Comparison of ENCODE assay signal across 21 cellular contexts in the genomic region with DNA sequence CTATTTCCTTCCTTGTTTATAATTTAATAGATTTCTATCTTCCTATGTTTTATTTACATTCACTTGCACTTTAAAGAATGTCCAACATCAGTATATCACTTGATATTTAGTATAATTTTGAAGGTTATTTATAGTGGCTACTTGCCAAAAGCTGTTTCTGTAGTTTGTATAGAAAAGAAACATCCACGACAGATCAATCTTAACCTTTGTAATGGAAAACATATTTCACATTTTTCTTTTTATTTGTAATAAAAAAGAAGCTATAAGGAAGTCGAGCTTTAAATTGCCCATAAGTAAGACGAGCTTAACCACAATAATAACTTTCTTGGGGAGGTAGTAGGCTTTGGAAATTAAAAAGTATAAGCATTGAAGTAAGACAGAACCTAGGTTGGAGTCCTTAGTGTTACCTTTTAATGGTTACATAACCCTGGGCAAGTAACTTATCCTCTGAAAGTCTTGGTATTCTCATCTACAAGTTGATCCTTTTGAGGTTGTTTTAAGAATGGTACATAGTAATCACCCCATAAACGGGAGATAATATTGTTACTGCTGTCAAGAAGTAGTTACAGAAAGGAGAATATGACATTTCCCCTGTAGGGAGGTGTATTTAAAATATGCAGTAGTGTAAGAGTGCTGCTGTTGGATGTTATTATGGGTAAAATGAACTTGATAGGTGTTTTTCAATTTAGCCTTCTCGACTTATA. TPM values are rescaled to one million over a fixed set of nuclear protein-coding genes. Genes with fewer than 3 reads are reported as not detected.
A peak's percentile ranks its signal among the peaks of the same experiment; 100 is the strongest.
DNase-seq lines count a peak whose midpoint lies in the region; ATAC-seq, FAIRE-seq and TF ChIP-seq lines count a peak whose summit lies in the region.
"Had no signal": no experiment of that assay in that cellular context is flagged by ENCODE, and none has a peak within 500 bp of the region (broad histone marks: within the 10 kb centered on the region; RNA-seq: fewer than 3 reads in every experiment).

No MANE protein-coding gene starts in this region.

- ATAC-seq in psoas muscle (no peak), GM18909 (IDR thresholded peaks at IDR 0.05; ENCODE audit: poor library complexity, unreplicated experiment) (no peak)
- ATAC-seq: activated T-helper 17 cell treated with anti-CD3 and anti-CD28 coated beads, Interleukin-2, amount 50 U/mL, for 72 hours had no signal

- no peaks in the 10 kb centered on the region for H3K9me1 ChIP-seq in endothelial cell of umbilical vein (replicated peaks; ENCODE audit: control insufficient read depth, extremely low read depth, insufficient read depth, low read length)

- POLR2A ChIA-PET in endothelial cell of umbilical vein (lab: Charles Lee): no interaction called here

- H3K27me3 ChIP-seq in ACC112 (ENCODE audit: insufficient read depth, low read length): no peaks in the 10 kb centered on the region
- H3K27me3 ChIP-seq in endothelial cell of umbilical vein (ENCODE audit: control insufficient read depth in 2 of 2, insufficient read depth in 2 of 2, low read length in 2 of 2): no peaks in the 10 kb centered on the region
- no peaks in the 10 kb centered on the region for H3K27me3 ChIP-seq in psoas muscle (ENCODE audit: insufficient read depth in 3 of 3, low read length in 2 of 3)
- H3K27me3 ChIP-seq in Karpas-422 (ENCODE audit: low read length): no peaks in the 10 kb centered on the region
- peaks cover 0 to 5% (median 0%) of the 10 kb centered on the region in 45 donors for H3K27me3 ChIP-seq in dorsolateral prefrontal cortex
- H3K27me3 ChIP-seq: BLaER1, body of pancreas, SJCRH30 had no signal

- peak overlapping the region; percentile 73 for H3K4me2 ChIP-seq in endothelial cell of umbilical vein (ENCODE audit: insufficient read depth, low read length)
- no peak overlapping the region for H3K4me2 ChIP-seq in Karpas-422 (ENCODE audit: low read depth, low read length, poor library complexity, severe bottlenecking)
- H3K4me2 ChIP-seq: BLaER1 had no signal

- no peak overlapping the region for H3K4me3 ChIP-seq in ACC112 (ENCODE audit: low read depth, low read length)
- no peak overlapping the region for H3K4me3 ChIP-seq in endothelial cell of umbilical vein (replicated peaks in 1 of 3; ENCODE audit: insufficient read depth in 1 of 3, low read depth in 1 of 3, low read length in 3 of 3)
- no peak overlapping the region for H3K4me3 ChIP-seq in psoas muscle
- H3K4me3 ChIP-seq in Karpas-422 (ENCODE audit: low read length): no peak overlapping the region
- H3K4me3 ChIP-seq in dorsolateral prefrontal cortex: no peak overlapping the region
- H3K4me3 ChIP-seq: BLaER1, body of pancreas, SJCRH30 had no signal

- WGBS in psoas muscle, 3 donors: 50 to 63% (median 58%) methylated on average over 5 of the region's 5 CpGs

- no peak for TF ChIP-seq POLR2A in endothelial cell of umbilical vein (IDR thresholded peaks at IDR 0.05; ENCODE audit: low read depth, low read length)

- no TSS peak for BruUV-seq in endothelial cell of umbilical vein (replicated peaks; lab: Mats Ljungman, UMichigan)

- H3K9ac ChIP-seq in endothelial cell of umbilical vein (replicated peaks; ENCODE audit: extremely low read depth, insufficient read depth, low read length) (no peak overlapping the region), Karpas-422 (ENCODE audit: low read length) (no peak overlapping the region)
- H3K9ac ChIP-seq: BLaER1 had no signal

- dilution Hi-C loops in endothelial cell of umbilical vein (cut with MboI; ENCODE audit: extremely low pct_ligation_motif_present, low sequenced_read_pairs): no loop called here

- H3K27ac ChIP-seq in ACC112 (ENCODE audit: low read depth, low read length): peak overlapping the region; percentile 87
- H3K27ac ChIP-seq in endothelial cell of umbilical vein (ENCODE audit: insufficient read depth, low read depth, low read length): peak overlapping the region; percentile 50
- H3K27ac ChIP-seq in psoas muscle: peak overlapping the region; percentile 57
- H3K27ac ChIP-seq in Karpas-422 (ENCODE audit: low read length): no peak overlapping the region
- H3K27ac ChIP-seq in dorsolateral prefrontal cortex: no peak overlapping the region
- H3K27ac ChIP-seq: BLaER1, WERI-Rb-1 had no signal

- H3K4me1 ChIP-seq in ACC112 (ENCODE audit: control insufficient read depth, insufficient read depth, low read length, unreplicated experiment): peaks cover 71% of the 10 kb centered on the region
- H3K4me1 ChIP-seq in endothelial cell of umbilical vein (ENCODE audit: control insufficient read depth, extremely low read depth, insufficient read depth, low read length): peaks cover 23% of the 10 kb centered on the region
- peaks cover 65% of the 10 kb centered on the region for H3K4me1 ChIP-seq in psoas muscle
- no peaks in the 10 kb centered on the region for H3K4me1 ChIP-seq in Karpas-422 (ENCODE audit: low read length)
- H3K4me1 ChIP-seq: body of pancreas had no signal

- H3K79me2 ChIP-seq in ACC112 (ENCODE audit: control insufficient read depth, insufficient read depth, low read length, unreplicated experiment) (no peaks in the 10 kb centered on the region), endothelial cell of umbilical vein (ENCODE audit: control insufficient read depth, insufficient read depth, low read length) (no peaks in the 10 kb centered on the region), Karpas-422 (ENCODE audit: low read length) (no peaks in the 10 kb centered on the region)

- no peak for FAIRE-seq in endothelial cell of umbilical vein (lab: Jason Lieb, UNC)
- FAIRE-seq: keratinocyte had no signal

- H4K20me1 ChIP-seq in endothelial cell of umbilical vein (replicated peaks; ENCODE audit: control insufficient read depth, extremely low read depth, insufficient read depth, low read length) (no peaks in the 10 kb centered on the region), Karpas-422 (ENCODE audit: insufficient read depth, low read depth, low read length) (no peaks in the 10 kb centered on the region)
- H4K20me1 ChIP-seq: BLaER1 had no signal

- intact Hi-C loops in endothelial cell of umbilical vein (cut with micrococcal nuclease) (loop anchor here (2.0 kb wide), 1 partner anchor 165 kb away; no protein-coding TSS in a partner anchor), psoas muscle (cut with DNase I) (no loop called here), dorsolateral prefrontal cortex (cut with DNase I) (no loop called here)

- H3K9me3 ChIP-seq in endothelial cell of umbilical vein (replicated peaks; ENCODE audit: control insufficient read depth, insufficient read depth, low read length) (no peaks in the 10 kb centered on the region), psoas muscle (no peaks in the 10 kb centered on the region), Karpas-422 (ENCODE audit: low read length) (no peaks in the 10 kb centered on the region)
- H3K9me3 ChIP-seq: body of pancreas had no signal

- peak; percentile 14 for DNase-seq in LoVo (ENCODE audit: low spot score)
- DNase-seq in endothelial cell of umbilical vein (ENCODE audit: low read depth, low spot score): peak; percentile 48
- no peak for DNase-seq in psoas muscle
- DNase-seq in NCI-H2171 treated with DMSO at 0.1 percent for 48 hours (lab: John Stamatoyannopoulos, UW): no peak
- DNase-seq in Karpas-422: no peak
- no peak for DNase-seq in dorsolateral prefrontal cortex
- DNase-seq: activated CD4-positive, alpha-beta T cell treated with anti-CD3 and anti-CD28 coated beads, Interleukin-2, amount 50 U/mL, for 1 hour; activated naive CD8-positive, alpha-beta T cell treated with anti-CD3 and anti-CD28 coated beads for 36 hours; body of pancreas; mesendoderm; nephron progenitor cell; SJCRH30; substantia nigra; T-helper 2 cell; WERI-Rb-1 had no signal

- no peaks in the 10 kb centered on the region for H3K9me2 ChIP-seq in Karpas-422 (replicated peaks; ENCODE audit: insufficient read depth, low read length)

- H3K36me3 ChIP-seq in ACC112 (ENCODE audit: insufficient read depth, low read length): peaks cover 4% of the 10 kb centered on the region; the same call in 1 of the 2 replicates
- no peaks in the 10 kb centered on the region for H3K36me3 ChIP-seq in endothelial cell of umbilical vein (ENCODE audit: control insufficient read depth in 2 of 2, extremely low read depth in 1 of 2, insufficient read depth in 2 of 2, low read length in 2 of 2)
- H3K36me3 ChIP-seq in psoas muscle (ENCODE audit: insufficient read depth in 1 of 2, low read depth in 1 of 2): peaks cover 0 to 1% of the 10 kb centered on the region in 2 donors
- H3K36me3 ChIP-seq in Karpas-422 (ENCODE audit: insufficient read depth, low read length): no peaks in the 10 kb centered on the region
- H3K36me3 ChIP-seq: BLaER1, SJCRH30, WERI-Rb-1 had no signal

- CTCF ChIA-PET in endothelial cell of umbilical vein (lab: Charles Lee): interaction anchor here (2.1 kb wide), 1 partner anchor 33 kb away, joined by 10 read pairs; a partner anchor contains a TSS

- TF ChIP-seq CTCF in endothelial cell of umbilical vein (IDR thresholded peaks at IDR 0.05; ENCODE audit: extremely low read depth in 1 of 2, insufficient read depth in 1 of 2, low read depth in 1 of 2, low read length in 2 of 2): no peak
- TF ChIP-seq CTCF in psoas muscle (IDR thresholded peaks at IDR 0.05): no peak
- no peak for TF ChIP-seq CTCF in dorsolateral prefrontal cortex (IDR thresholded peaks at IDR 0.05 in 54 of 56, conservative IDR thresholded peaks at IDR 0.05 in 2 of 56; ENCODE audit: low read depth in 1 of 56, partially characterized antibody in 56 of 56)

- H2AFZ ChIP-seq in ACC112 (ENCODE audit: low read length, unreplicated experiment) (no peak overlapping the region), endothelial cell of umbilical vein (ENCODE audit: low read depth, low read length) (no peak overlapping the region), Karpas-422 (ENCODE audit: low read length) (no peak overlapping the region)

TF ChIP-seq in endothelial cell of umbilical vein, 7 proteins besides CTCF, POLR2A, EP300 and RAD21 (continues in another document):
- TF ChIP-seq POLR2AphosphoS5 (IDR thresholded peaks at IDR 0.05; ENCODE audit: insufficient read depth, low read depth, low read length): no peak

RNA-seq across cellular contexts. Expression of a gene that starts 32.9 kb away (rescaled TPM):
- total RNA-seq in endothelial cell of umbilical vein (0.22 and 0.32 TPM in 2 replicates), psoas muscle (10 to 100 TPM; 12.0 to 39.2 (median 23.1) TPM), dorsolateral prefrontal cortex (10 to 100 TPM in 6 of 120 experiments, 1 to 10 TPM in 114; 1.7 to 15.7 (median 4.6) TPM)
- polyA plus RNA-seq in endothelial cell of umbilical vein (0.19 and 3.0 TPM in 2 replicates), psoas muscle (10 to 100 TPM in 1 of 3 donors, 1 to 10 TPM in 1, under 1 TPM in 1; 0.90 to 11.7 (median 4.9) TPM)
- polyA plus RNA-seq in endothelial cell of umbilical vein (2011; cell fraction: cytosol; rRNA removed): 0.20 and 0.22 TPM in 2 replicates
- polyA plus RNA-seq in endothelial cell of umbilical vein (2011; cell fraction: nucleus; rRNA removed): 0.58 and 2.6 TPM in 2 replicates
- polyA plus RNA-seq in endothelial cell of umbilical vein (2012): 0.10 and 0.46 TPM in 2 replicates
- 2.3 and 3.1 TPM in 2 replicates for polyA minus RNA-seq in endothelial cell of umbilical vein
- polyA minus RNA-seq in endothelial cell of umbilical vein (2011; cell fraction: cytosol; rRNA and poly(A)+ RNA removed): 1.0 TPM
- polyA minus RNA-seq in endothelial cell of umbilical vein (2011; cell fraction: nucleus; rRNA and poly(A)+ RNA removed): 1.2 and 1.6 TPM in 2 replicates
- total RNA-seq in Karpas-422 (2014; rRNA removed; shearing (Covaris generic); ENCODE audit: low replicate concordance): 0.04 and 1.2 TPM in 2 replicates
- total RNA-seq: activated naive CD8-positive, alpha-beta T cell treated with anti-CD3 and anti-CD28 coated beads for 36 hours; activated T-helper 17 cell treated with anti-CD3 and anti-CD28 coated beads, Interleukin-2, amount 50 U/mL, for 72 hours; OCI-LY7 had no signal

Comparison
In these comparisons a context has a peak if more than half of its experiments do, and no peak if none do; other contexts are left out.
1. H3K27ac ChIP-seq: peak in ACC112 (single experiment), endothelial cell of umbilical vein (single experiment) and psoas muscle (single experiment); none in Karpas-422 (single experiment) and dorsolateral prefrontal cortex (0 of 59).
2. DNase-seq: peak in LoVo (single experiment) and endothelial cell of umbilical vein (single experiment); none in psoas muscle (0 of 2), NCI-H2171 treated with DMSO at 0.1 percent for 48 hours (single experiment), Karpas-422 (single experiment) and dorsolateral prefrontal cortex (0 of 10).